9 cellular contexts compared by ENCODE assay signal in the genomic region with DNA sequence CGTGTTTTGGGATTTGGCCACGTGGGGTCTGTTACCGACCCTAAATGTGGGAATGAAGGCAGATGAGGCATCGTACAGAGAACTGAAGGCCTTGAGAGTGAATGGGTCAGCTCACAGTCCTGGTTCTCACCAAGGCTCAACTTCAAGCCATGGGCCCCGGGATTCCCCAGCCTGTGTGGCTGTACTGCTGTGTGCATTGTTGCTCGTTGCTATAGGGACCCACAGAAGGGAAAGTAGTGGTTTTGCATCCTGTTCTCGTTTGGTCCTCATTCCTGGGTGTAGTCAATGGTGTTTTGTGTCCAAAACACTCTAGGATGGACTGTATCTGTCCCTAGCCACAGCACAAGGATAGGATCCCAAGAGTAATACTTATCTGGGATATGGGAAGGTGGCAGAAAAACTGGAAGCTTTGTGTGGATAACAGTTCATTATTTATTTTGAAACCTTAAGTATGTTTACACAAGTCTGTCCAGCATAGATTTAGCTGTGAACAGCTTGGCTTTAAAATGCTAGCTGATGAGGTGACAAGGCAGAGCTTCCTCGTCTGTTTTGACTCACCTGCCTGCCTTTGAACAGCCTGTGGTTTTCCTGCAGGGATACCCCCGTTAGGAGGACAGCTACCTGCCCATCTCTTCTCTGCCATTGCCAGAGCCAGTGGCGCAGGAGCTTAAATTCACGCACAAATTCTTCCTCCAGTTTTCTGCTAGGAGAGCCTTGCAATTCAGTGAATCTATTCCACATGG.
DNase-seq lines count a peak whose midpoint lies in the region; ATAC-seq and TF ChIP-seq lines count a peak whose summit lies in the region.
"Had no signal": no experiment of that assay in that cellular context is flagged by ENCODE, and none has a peak within 500 bp of the region (broad histone marks: within the 10 kb centered on the region; RNA-seq: fewer than 3 reads in every experiment).

No MANE protein-coding gene starts in this region.

- no peak overlapping the region for H3K23ac ChIP-seq in trophoblast cell (ENCODE audit: low read length)

- ATAC-seq in GM19023 (IDR thresholded peaks at IDR 0.05; ENCODE audit: unreplicated experiment) (peak; percentile 97), HG03066 (IDR thresholded peaks at IDR 0.05; ENCODE audit: low read depth, unreplicated experiment) (peak; percentile 97)

- TF ChIP-seq CTCF in AG04449 (IDR thresholded peaks at IDR 0.05; ENCODE audit: insufficient read depth, low read length, missing control alignments): no peak

- no peak overlapping the region for H3K4me2 ChIP-seq in trophoblast cell (ENCODE audit: low read length)

- no peak overlapping the region for H2AK5ac ChIP-seq in trophoblast cell (ENCODE audit: low read length)

- no peaks in the 10 kb centered on the region for H3K27me3 Mint-ChIP-seq in activated naive CD4-positive, alpha-beta T cell treated with anti-CD3 and anti-CD28 coated beads, Interleukin-2, amount 10 ng/mL, durations not matched to agents 7 days and 5 days

- peak; percentile 36 for DNase-seq in AG04449 (ENCODE audit: low read depth, low spot score)
- DNase-seq in activated naive CD4-positive, alpha-beta T cell treated with anti-CD3 and anti-CD28 coated beads, Interleukin-2, amount 10 ng/mL, durations not matched to agents 7 days and 5 days: peak; percentile 49
- DNase-seq in trophoblast cell: no peak
- no peak for DNase-seq in cortex of kidney (lab: John Stamatoyannopoulos, UW)
- no peak for DNase-seq in NCI-H1048 (lab: John Stamatoyannopoulos, UW)
- no peak for DNase-seq in mucosa of gallbladder (ENCODE audit: low spot score)

- no peak overlapping the region for H3K27ac ChIP-seq in trophoblast cell (ENCODE audit: low read depth, low read length)
- H3K27ac ChIP-seq: neutrophil had no signal

- H3K27me3 ChIP-seq in trophoblast cell (ENCODE audit: insufficient read depth, low read length): no peaks in the 10 kb centered on the region
- H3K27me3 ChIP-seq: neutrophil had no signal

- no peak overlapping the region for H3K4me3 Mint-ChIP-seq in activated naive CD4-positive, alpha-beta T cell treated with anti-CD3 and anti-CD28 coated beads, Interleukin-2, amount 10 ng/mL, durations not matched to agents 7 days and 5 days

- peaks cover 2% of the 10 kb centered on the region for H3K79me1 ChIP-seq in trophoblast cell (ENCODE audit: low read length)

- no peak overlapping the region for H4K12ac ChIP-seq in trophoblast cell (ENCODE audit: low read depth, low read length)

- H3K4ac ChIP-seq in trophoblast cell (ENCODE audit: low read depth, low read length): peak overlapping the region; percentile 27

- no peaks in the 10 kb centered on the region for H3K36me3 Mint-ChIP-seq in activated naive CD4-positive, alpha-beta T cell treated with anti-CD3 and anti-CD28 coated beads, Interleukin-2, amount 10 ng/mL, durations not matched to agents 7 days and 5 days

- H3K4me3 ChIP-seq in AG04449 (ENCODE audit: low read depth, low read length) (no peak overlapping the region), trophoblast cell (ENCODE audit: low read depth, low read length) (no peak overlapping the region)

- no peak overlapping the region for H3K27ac Mint-ChIP-seq in activated naive CD4-positive, alpha-beta T cell treated with anti-CD3 and anti-CD28 coated beads, Interleukin-2, amount 10 ng/mL, durations not matched to agents 7 days and 5 days

- H3K4me1 ChIP-seq in trophoblast cell (ENCODE audit: control insufficient read depth in 1 of 2, insufficient read depth in 2 of 2, low read length in 2 of 2): peaks cover 16 to 19% of the 10 kb centered on the region in 2 experiments

- H3K18ac ChIP-seq in trophoblast cell (ENCODE audit: low read length): no peak overlapping the region

- H3K14ac ChIP-seq in trophoblast cell (ENCODE audit: low read length): no peak overlapping the region

- no peak overlapping the region for H2BK5ac ChIP-seq in trophoblast cell (ENCODE audit: low read depth, low read length, poor library complexity)

- H2BK120ac ChIP-seq in trophoblast cell (ENCODE audit: insufficient read depth, low read length, poor library complexity): peak overlapping the region; percentile 31

- no peak overlapping the region for H4K91ac ChIP-seq in trophoblast cell (ENCODE audit: low read depth, low read length)

- peaks cover 21 to 42% of the 10 kb centered on the region in 2 experiments for H3K36me3 ChIP-seq in trophoblast cell (ENCODE audit: control insufficient read depth in 1 of 2, insufficient read depth in 2 of 2, low read length in 2 of 2)
- H3K36me3 ChIP-seq: neutrophil had no signal

- H3K79me2 ChIP-seq in trophoblast cell (ENCODE audit: control insufficient read depth, insufficient read depth, low read length, poor library complexity): no peaks in the 10 kb centered on the region

- CTCF ChIA-PET in AG04449 (lab: Yijun Ruan, JAX): interaction anchor here (0.8 to 2.2 kb wide), 4 partner anchors 10 to 517 kb away, joined by 3 to 6 read pairs (median 4); no protein-coding TSS in a partner anchor
- CTCF ChIA-PET in activated naive CD4-positive, alpha-beta T cell treated with anti-CD3 and anti-CD28 coated beads, Interleukin-2, amount 10 ng/mL, durations not matched to agents 7 days and 5 days (lab: Charles Lee): no interaction called here

- H3K4me1 Mint-ChIP-seq in activated naive CD4-positive, alpha-beta T cell treated with anti-CD3 and anti-CD28 coated beads, Interleukin-2, amount 10 ng/mL, durations not matched to agents 7 days and 5 days: peaks cover 12% of the 10 kb centered on the region

- no peak overlapping the region for H4K8ac ChIP-seq in trophoblast cell (ENCODE audit: low read depth, low read length)

- no CpG with 5 or more reads among the region's 11 CpGs for WGBS in trophoblast cell (ENCODE audit: extremely low coverage, insufficient coverage, insufficient read length)

- H3K9me3 ChIP-seq in trophoblast cell (ENCODE audit: insufficient read depth, low read depth, low read length): no peaks in the 10 kb centered on the region
- H3K9me3 ChIP-seq: neutrophil had no signal

- POLR2A ChIA-PET in AG04449 (lab: Yijun Ruan, JAX): no interaction called here

- no peak overlapping the region for H3K9ac ChIP-seq in trophoblast cell (ENCODE audit: low read length)

- no peak overlapping the region for H2AFZ ChIP-seq in trophoblast cell (ENCODE audit: insufficient read depth, low read length, poor library complexity)

- H2BK12ac ChIP-seq in trophoblast cell (ENCODE audit: low read length): peak overlapping the region; percentile 66

- H3K9me3 Mint-ChIP-seq in activated naive CD4-positive, alpha-beta T cell treated with anti-CD3 and anti-CD28 coated beads, Interleukin-2, amount 10 ng/mL, durations not matched to agents 7 days and 5 days: no peaks in the 10 kb centered on the region

Comparison
In these comparisons a context has a peak if more than half of its experiments do, and no peak if none do; other contexts are left out.
1. DNase-seq: peak in AG04449 (single experiment) and activated naive CD4-positive, alpha-beta T cell treated with anti-CD3 and anti-CD28 coated beads, Interleukin-2, amount 10 ng/mL, durations not matched to agents 7 days and 5 days (single experiment); none in trophoblast cell (0 of 2), cortex of kidney (single experiment), NCI-H1048 (single experiment) and mucosa of gallbladder (single experiment).